ENCODE assay signal across 10 cellular contexts in genomic region chr2:128279786-128280701, GRCh38. TPM values are rescaled to one million over a fixed set of nuclear protein-coding genes. Genes with fewer than 3 reads are reported as not detected.
DNase-seq lines count a peak whose midpoint lies in the region; ATAC-seq and TF ChIP-seq lines count a peak whose summit lies in the region.
"Had no signal": no experiment of that assay in that cellular context is flagged by ENCODE, and none has a peak within 500 bp of the region (broad histone marks: within the 10 kb centered on the region; RNA-seq: fewer than 3 reads in every experiment).

No MANE protein-coding gene starts in this region.

- peak; percentile 51 for ATAC-seq in activated naive CD8-positive, alpha-beta T cell treated with anti-CD3 and anti-CD28 coated beads, Interleukin-2, amount 10 ng/mL, durations not matched to agents 7 days and 5 days (ENCODE audit: low read depth)
- no peak for ATAC-seq in mucosa of descending colon

- H3K4me3 ChIP-seq in coronary artery (peak overlapping the region; percentile 20), mucosa of descending colon (no peak overlapping the region)
- H3K4me3 ChIP-seq: breast epithelium, SJSA1 had no signal

- H3K4me3 Mint-ChIP-seq in activated naive CD8-positive, alpha-beta T cell treated with anti-CD3 and anti-CD28 coated beads, Interleukin-2, amount 10 ng/mL, durations not matched to agents 7 days and 5 days, result no peak overlapping the region
- H3K4me3 Mint-ChIP-seq in activated naive CD8-positive, alpha-beta T cell treated with anti-CD3 and anti-CD28 coated beads for 36 hours, result no peak overlapping the region

- POLR2A ChIA-PET in activated naive CD8-positive, alpha-beta T cell treated with anti-CD3 and anti-CD28 coated beads, Interleukin-2, amount 10 ng/mL, durations not matched to agents 7 days and 5 days (lab: Charles Lee), result no interaction called here

- peak; percentile 41 for DNase-seq in activated naive CD8-positive, alpha-beta T cell treated with anti-CD3 and anti-CD28 coated beads, Interleukin-2, amount 10 ng/mL, durations not matched to agents 7 days and 5 days
- DNase-seq in activated naive CD8-positive, alpha-beta T cell treated with anti-CD3 and anti-CD28 coated beads for 36 hours, result no peak
- DNase-seq in coronary artery (ENCODE audit: low spot score), result no peak
- DNase-seq in mucosa of descending colon, result peak in 2 of 3 donors; percentile 32 to 50
- DNase-seq in stimulated activated CD4-positive, alpha-beta T cell treated with anti-CD3 and anti-CD28 coated beads, Interleukin-4, amount 100 ng/mL, for 4 hours, result no peak
- DNase-seq in NCI-H524 (lab: John Stamatoyannopoulos, UW), result no peak
- no peak for DNase-seq in RKO (ENCODE audit: low spot score)
- DNase-seq in NK-92 (lab: John Stamatoyannopoulos, UW; ENCODE audit: unreplicated experiment), result no peak

- H3K36me3 Mint-ChIP-seq in activated naive CD8-positive, alpha-beta T cell treated with anti-CD3 and anti-CD28 coated beads, Interleukin-2, amount 10 ng/mL, durations not matched to agents 7 days and 5 days, result peaks cover 4% of the 10 kb centered on the region
- peaks cover 22% of the 10 kb centered on the region for H3K36me3 Mint-ChIP-seq in activated naive CD8-positive, alpha-beta T cell treated with anti-CD3 and anti-CD28 coated beads for 36 hours

- H3K27ac Mint-ChIP-seq in activated naive CD8-positive, alpha-beta T cell treated with anti-CD3 and anti-CD28 coated beads, Interleukin-2, amount 10 ng/mL, durations not matched to agents 7 days and 5 days, result no peak overlapping the region
- H3K27ac Mint-ChIP-seq in activated naive CD8-positive, alpha-beta T cell treated with anti-CD3 and anti-CD28 coated beads for 36 hours, result no peak overlapping the region

- H3K9me3 ChIP-seq in mucosa of descending colon, result peaks cover 1% of the 10 kb centered on the region

- H3K36me3 ChIP-seq in mucosa of descending colon (ENCODE audit: low read depth), result no peaks in the 10 kb centered on the region
- H3K36me3 ChIP-seq: breast epithelium had no signal

- H3K9me3 Mint-ChIP-seq in activated naive CD8-positive, alpha-beta T cell treated with anti-CD3 and anti-CD28 coated beads, Interleukin-2, amount 10 ng/mL, durations not matched to agents 7 days and 5 days, result peaks cover 2% of the 10 kb centered on the region
- H3K9me3 Mint-ChIP-seq in activated naive CD8-positive, alpha-beta T cell treated with anti-CD3 and anti-CD28 coated beads for 36 hours, result peaks cover 2% of the 10 kb centered on the region

- TF ChIP-seq CTCF in coronary artery (IDR thresholded peaks at IDR 0.05) (no peak), mucosa of descending colon (IDR thresholded peaks at IDR 0.05) (no peak)

- peaks cover 4% of the 10 kb centered on the region for H3K4me1 Mint-ChIP-seq in activated naive CD8-positive, alpha-beta T cell treated with anti-CD3 and anti-CD28 coated beads, Interleukin-2, amount 10 ng/mL, durations not matched to agents 7 days and 5 days
- H3K4me1 Mint-ChIP-seq in activated naive CD8-positive, alpha-beta T cell treated with anti-CD3 and anti-CD28 coated beads for 36 hours, result peaks cover 8% of the 10 kb centered on the region

- no peaks in the 10 kb centered on the region for H3K27me3 Mint-ChIP-seq in activated naive CD8-positive, alpha-beta T cell treated with anti-CD3 and anti-CD28 coated beads, Interleukin-2, amount 10 ng/mL, durations not matched to agents 7 days and 5 days
- no peaks in the 10 kb centered on the region for H3K27me3 Mint-ChIP-seq in activated naive CD8-positive, alpha-beta T cell treated with anti-CD3 and anti-CD28 coated beads for 36 hours

- H3K27ac ChIP-seq in coronary artery, result peak overlapping the region in 1 of 2 donors; percentile 56
- H3K27ac ChIP-seq: SJSA1 had no signal

- intact Hi-C loops in mucosa of descending colon (cut with DNase I, micrococcal nuclease), result no loop called here

- H3K4me1 ChIP-seq in mucosa of descending colon (ENCODE audit: low read depth), result peaks cover 10% of the 10 kb centered on the region
- H3K4me1 ChIP-seq: SJSA1 had no signal

RNA-seq across cellular contexts. Expression of gene HS6ST1, which starts 38.6 kb away (rescaled TPM):
- 10 to 100 TPM; 10.1 to 11.4 TPM for total RNA-seq in activated naive CD8-positive, alpha-beta T cell treated with anti-CD3 and anti-CD28 coated beads, Interleukin-2, amount 10 ng/mL, durations not matched to agents 7 days and 5 days
- 10 to 100 TPM; 16.1 to 17.4 TPM for total RNA-seq in activated naive CD8-positive, alpha-beta T cell treated with anti-CD3 and anti-CD28 coated beads for 36 hours
- total RNA-seq in mucosa of descending colon, result 10 to 100 TPM; 30.8 to 39.6 (median 32.2) TPM

Comparison
In these comparisons a context has a peak if more than half of its experiments do, and no peak if none do; other contexts are left out.
1. DNase-seq: peak in activated naive CD8-positive, alpha-beta T cell treated with anti-CD3 and anti-CD28 coated beads, Interleukin-2, amount 10 ng/mL, durations not matched to agents 7 days and 5 days (single experiment) and mucosa of descending colon (2 of 3); none in activated naive CD8-positive, alpha-beta T cell treated with anti-CD3 and anti-CD28 coated beads for 36 hours (single experiment), coronary artery (single experiment), stimulated activated CD4-positive, alpha-beta T cell treated with anti-CD3 and anti-CD28 coated beads, Interleukin-4, amount 100 ng/mL, for 4 hours (0 of 2), NCI-H524 (0 of 2), RKO (single experiment) and NK-92 (single experiment).